In the genomic region with DNA sequence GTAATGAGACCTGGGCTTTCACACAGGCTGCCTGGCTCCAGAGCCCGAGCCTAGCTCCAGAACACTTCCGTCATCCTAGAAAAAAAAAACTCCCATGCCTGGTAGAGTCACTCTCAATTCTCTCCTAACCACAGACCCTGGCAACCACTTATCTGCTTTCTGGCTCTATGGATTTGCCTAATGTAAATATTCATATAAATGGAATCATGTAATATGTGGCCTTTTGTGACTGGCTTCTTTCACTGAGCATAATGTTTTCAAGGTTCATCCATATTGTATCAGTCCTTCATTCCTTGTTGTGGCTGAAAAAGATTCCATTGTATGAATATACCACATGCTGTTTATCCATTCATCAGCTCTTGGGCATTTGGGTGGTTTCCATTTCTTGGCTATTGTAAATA, we compare ENCODE assay signal across 17 cellular contexts.
A peak's percentile ranks its signal among the peaks of the same experiment; 100 is the strongest.
DNase-seq lines count a peak whose midpoint lies in the region; ATAC-seq and TF ChIP-seq lines count a peak whose summit lies in the region.
"Had no signal": no experiment of that assay in that cellular context is flagged by ENCODE, and none has a peak within 500 bp of the region (broad histone marks: within the 10 kb centered on the region; RNA-seq: fewer than 3 reads in every experiment).

No MANE protein-coding gene starts in this region.

- H3K9me3 Mint-ChIP-seq in activated naive CD4-positive, alpha-beta T cell treated with anti-CD3 and anti-CD28 coated beads for 36 hours, result no peaks in the 10 kb centered on the region
- H3K9me3 Mint-ChIP-seq: activated T-cell treated with anti-CD3 and anti-CD28 coated beads, Interleukin-2, amount 50 U/mL, for 24 hours had no signal

- no peaks in the 10 kb centered on the region for H3K27me3 ChIP-seq in brain microvascular endothelial cell (replicated peaks)
- H3K27me3 ChIP-seq in left lung, result no peaks in the 10 kb centered on the region
- H3K27me3 ChIP-seq: colonic mucosa, hepatocyte, tibial artery had no signal

- DNase-seq in H4 (ENCODE audit: low spot score), result peak; percentile 81
- peak; percentile 51 for DNase-seq in NCI-H226
- DNase-seq in brain microvascular endothelial cell, result peak; percentile 55
- peak; percentile 46 for DNase-seq in non-pigmented ciliary epithelial cell (ENCODE audit: low read depth)
- no peak for DNase-seq in left lung
- no peak for DNase-seq in activated naive CD4-positive, alpha-beta T cell treated with anti-CD3 and anti-CD28 coated beads for 36 hours
- DNase-seq in NCI-H1048 (lab: John Stamatoyannopoulos, UW), result no peak
- DNase-seq: activated T-cell treated with anti-CD3 and anti-CD28 coated beads, Interleukin-2, amount 50 U/mL, for 24 hours; C1 segment of cervical spinal cord; colonic mucosa; kidney glomerular epithelial cell; NCI-H2171 treated with DMSO at 0.1 percent for 48 hours; SIG-M5; stimulated activated CD4-positive, alpha-beta T cell treated with anti-CD3 and anti-CD28 coated beads, Interleukin-4, amount 100 ng/mL, for 4 hours; tibial artery had no signal

- no peaks in the 10 kb centered on the region for H3K27me3 Mint-ChIP-seq in activated naive CD4-positive, alpha-beta T cell treated with anti-CD3 and anti-CD28 coated beads for 36 hours (ENCODE audit: low read depth)
- H3K27me3 Mint-ChIP-seq: activated T-cell treated with anti-CD3 and anti-CD28 coated beads, Interleukin-2, amount 50 U/mL, for 24 hours had no signal

- H3K9me3 ChIP-seq in left lung, result no peaks in the 10 kb centered on the region
- H3K9me3 ChIP-seq: colonic mucosa, tibial artery had no signal

- H3K4me1 ChIP-seq in left lung, result no peaks in the 10 kb centered on the region
- H3K4me1 ChIP-seq: colonic mucosa, tibial artery had no signal

- H3K4me3 ChIP-seq in brain microvascular endothelial cell (ENCODE audit: low read depth, low read length) (no peak overlapping the region), left lung (no peak overlapping the region)
- H3K4me3 ChIP-seq: colonic mucosa, hepatocyte, tibial artery had no signal

- no peak for ATAC-seq in HG02571 (IDR thresholded peaks at IDR 0.05; ENCODE audit: unreplicated experiment)
- ATAC-seq in left lung, result no peak

- H3K36me3 Mint-ChIP-seq in activated naive CD4-positive, alpha-beta T cell treated with anti-CD3 and anti-CD28 coated beads for 36 hours (ENCODE audit: low read depth), result no peaks in the 10 kb centered on the region

- CTCF ChIA-PET in activated naive CD4-positive, alpha-beta T cell treated with anti-CD3 and anti-CD28 coated beads for 36 hours (lab: Charles Lee), result no interaction called here

- no peak overlapping the region for H3K4me3 Mint-ChIP-seq in activated naive CD4-positive, alpha-beta T cell treated with anti-CD3 and anti-CD28 coated beads for 36 hours
- H3K4me3 Mint-ChIP-seq: activated T-cell treated with anti-CD3 and anti-CD28 coated beads, Interleukin-2, amount 50 U/mL, for 24 hours had no signal

- intact Hi-C loops in left lung (cut with DNase I), result no loop called here
- intact Hi-C loops in activated naive CD4-positive, alpha-beta T cell treated with anti-CD3 and anti-CD28 coated beads for 36 hours (cut with micrococcal nuclease), result no loop called here

- no peak overlapping the region for H3K27ac Mint-ChIP-seq in activated naive CD4-positive, alpha-beta T cell treated with anti-CD3 and anti-CD28 coated beads for 36 hours
- H3K27ac Mint-ChIP-seq: activated T-cell treated with anti-CD3 and anti-CD28 coated beads, Interleukin-2, amount 50 U/mL, for 24 hours had no signal

- peak overlapping the region; percentile 74 for H3K27ac ChIP-seq in brain microvascular endothelial cell
- H3K27ac ChIP-seq in left lung, result no peak overlapping the region
- H3K27ac ChIP-seq: colonic mucosa, hepatocyte, tibial artery had no signal

- in situ Hi-C loops in brain microvascular endothelial cell (cut with HindIII; ENCODE audit: low pct_ligation_motif_present, low sequenced_read_pairs), result no loop called here

- TF ChIP-seq CTCF in brain microvascular endothelial cell (IDR thresholded peaks at IDR 0.05; ENCODE audit: low read depth, low read length, missing control alignments) (no peak), left lung (IDR thresholded peaks at IDR 0.05) (no peak)

- no peaks in the 10 kb centered on the region for H3K4me1 Mint-ChIP-seq in activated naive CD4-positive, alpha-beta T cell treated with anti-CD3 and anti-CD28 coated beads for 36 hours (ENCODE audit: low read depth)

- H3K36me3 ChIP-seq in brain microvascular endothelial cell (replicated peaks) (no peaks in the 10 kb centered on the region), left lung (no peaks in the 10 kb centered on the region)
- H3K36me3 ChIP-seq: colonic mucosa, tibial artery had no signal

Comparison
In these comparisons a context has a peak if more than half of its experiments do, and no peak if none do; other contexts are left out.
1. DNase-seq: peak in H4 (single experiment), NCI-H226 (single experiment), brain microvascular endothelial cell (single experiment) and non-pigmented ciliary epithelial cell (single experiment); none in left lung (0 of 2), activated naive CD4-positive, alpha-beta T cell treated with anti-CD3 and anti-CD28 coated beads for 36 hours (single experiment) and NCI-H1048 (single experiment).